In the genomic region with DNA sequence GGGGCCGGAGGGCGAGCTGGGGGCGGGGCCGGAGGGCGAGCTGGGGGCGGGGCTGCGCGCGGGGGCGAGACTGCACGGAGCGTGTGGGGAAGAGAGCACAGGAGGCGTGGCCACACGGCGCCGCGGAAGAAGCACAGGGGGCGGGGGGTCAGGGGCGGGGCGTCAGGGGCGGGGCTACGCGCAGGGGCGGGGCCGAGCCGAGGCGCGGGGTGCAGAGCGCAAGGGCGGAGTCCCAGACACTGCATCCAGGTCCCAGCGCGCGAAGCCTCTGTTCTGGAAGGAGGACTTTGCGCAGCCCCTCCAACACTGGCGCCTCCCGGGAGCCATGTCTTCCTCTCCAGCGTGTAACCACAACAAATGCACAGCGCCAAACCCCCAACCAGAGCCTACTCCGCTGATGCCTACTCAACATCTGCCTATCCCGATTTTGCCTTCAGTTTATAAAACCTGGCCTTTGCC, we compare ENCODE assay signal across 1 cellular context.
A peak's percentile ranks its signal among the peaks of the same experiment; 100 is the strongest.
TF ChIP-seq lines count a peak whose summit lies in the region.

No MANE protein-coding gene starts in this region.

TF ChIP-seq in HepG2, 621 proteins besides CTCF, POLR2A, EP300 and RAD21 (continued from another document and continues in another):
- TF ChIP-seq, protein P1, sequence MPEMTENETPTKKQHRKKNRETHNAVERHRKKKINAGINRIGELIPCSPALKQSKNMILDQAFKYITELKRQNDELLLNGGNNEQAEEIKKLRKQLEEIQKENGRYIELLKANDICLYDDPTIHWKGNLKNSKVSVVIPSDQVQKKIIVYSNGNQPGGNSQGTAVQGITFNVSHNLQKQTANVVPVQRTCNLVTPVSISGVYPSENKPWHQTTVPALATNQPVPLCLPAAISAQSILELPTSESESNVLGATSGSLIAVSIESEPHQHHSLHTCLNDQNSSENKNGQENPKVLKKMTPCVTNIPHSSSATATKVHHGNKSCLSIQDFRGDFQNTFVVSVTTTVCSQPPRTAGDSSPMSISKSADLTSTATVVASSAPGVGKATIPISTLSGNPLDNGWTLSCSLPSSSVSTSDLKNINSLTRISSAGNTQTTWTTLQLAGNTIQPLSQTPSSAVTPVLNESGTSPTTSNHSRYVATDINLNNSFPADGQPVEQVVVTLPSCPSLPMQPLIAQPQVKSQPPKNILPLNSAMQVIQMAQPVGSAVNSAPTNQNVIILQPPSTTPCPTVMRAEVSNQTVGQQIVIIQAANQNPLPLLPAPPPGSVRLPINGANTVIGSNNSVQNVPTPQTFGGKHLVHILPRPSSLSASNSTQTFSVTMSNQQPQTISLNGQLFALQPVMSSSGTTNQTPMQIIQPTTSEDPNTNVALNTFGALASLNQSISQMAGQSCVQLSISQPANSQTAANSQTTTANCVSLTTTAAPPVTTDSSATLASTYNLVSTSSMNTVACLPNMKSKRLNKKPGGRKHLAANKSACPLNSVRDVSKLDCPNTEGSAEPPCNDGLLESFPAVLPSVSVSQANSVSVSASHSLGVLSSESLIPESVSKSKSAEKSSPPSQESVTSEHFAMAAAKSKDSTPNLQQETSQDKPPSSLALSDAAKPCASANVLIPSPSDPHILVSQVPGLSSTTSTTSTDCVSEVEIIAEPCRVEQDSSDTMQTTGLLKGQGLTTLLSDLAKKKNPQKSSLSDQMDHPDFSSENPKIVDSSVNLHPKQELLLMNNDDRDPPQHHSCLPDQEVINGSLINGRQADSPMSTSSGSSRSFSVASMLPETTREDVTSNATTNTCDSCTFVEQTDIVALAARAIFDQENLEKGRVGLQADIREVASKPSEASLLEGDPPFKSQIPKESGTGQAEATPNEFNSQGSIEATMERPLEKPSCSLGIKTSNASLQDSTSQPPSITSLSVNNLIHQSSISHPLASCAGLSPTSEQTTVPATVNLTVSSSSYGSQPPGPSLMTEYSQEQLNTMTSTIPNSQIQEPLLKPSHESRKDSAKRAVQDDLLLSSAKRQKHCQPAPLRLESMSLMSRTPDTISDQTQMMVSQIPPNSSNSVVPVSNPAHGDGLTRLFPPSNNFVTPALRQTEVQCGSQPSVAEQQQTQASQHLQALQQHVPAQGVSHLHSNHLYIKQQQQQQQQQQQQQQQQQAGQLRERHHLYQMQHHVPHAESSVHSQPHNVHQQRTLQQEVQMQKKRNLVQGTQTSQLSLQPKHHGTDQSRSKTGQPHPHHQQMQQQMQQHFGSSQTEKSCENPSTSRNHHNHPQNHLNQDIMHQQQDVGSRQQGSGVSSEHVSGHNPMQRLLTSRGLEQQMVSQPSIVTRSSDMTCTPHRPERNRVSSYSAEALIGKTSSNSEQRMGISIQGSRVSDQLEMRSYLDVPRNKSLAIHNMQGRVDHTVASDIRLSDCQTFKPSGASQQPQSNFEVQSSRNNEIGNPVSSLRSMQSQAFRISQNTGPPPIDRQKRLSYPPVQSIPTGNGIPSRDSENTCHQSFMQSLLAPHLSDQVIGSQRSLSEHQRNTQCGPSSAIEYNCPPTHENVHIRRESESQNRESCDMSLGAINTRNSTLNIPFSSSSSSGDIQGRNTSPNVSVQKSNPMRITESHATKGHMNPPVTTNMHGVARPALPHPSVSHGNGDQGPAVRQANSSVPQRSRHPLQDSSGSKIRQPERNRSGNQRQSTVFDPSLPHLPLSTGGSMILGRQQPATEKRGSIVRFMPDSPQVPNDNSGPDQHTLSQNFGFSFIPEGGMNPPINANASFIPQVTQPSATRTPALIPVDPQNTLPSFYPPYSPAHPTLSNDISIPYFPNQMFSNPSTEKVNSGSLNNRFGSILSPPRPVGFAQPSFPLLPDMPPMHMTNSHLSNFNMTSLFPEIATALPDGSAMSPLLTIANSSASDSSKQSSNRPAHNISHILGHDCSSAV (CRISPR knock-in tag; IDR thresholded peaks at IDR 0.05; ENCODE audit: borderline replicate concordance), result no peak
- TF ChIP-seq TOE1 (CRISPR knock-in tag; IDR thresholded peaks at IDR 0.05) (no peak), RFXANK (CRISPR knock-in tag; IDR thresholded peaks at IDR 0.05) (no peak), ZNF7 (CRISPR knock-in tag; IDR thresholded peaks at IDR 0.05) (no peak), RBFOX2 (IDR thresholded peaks at IDR 0.05; ENCODE audit: low read depth, low read length) (no peak), ZNF547 (CRISPR knock-in tag; IDR thresholded peaks at IDR 0.05) (no peak), KDM5A (IDR thresholded peaks at IDR 0.05; ENCODE audit: borderline replicate concordance, low read length) (no peak), YY1 (IDR thresholded peaks at IDR 0.05; ENCODE audit: insufficient read depth, insufficient replicate concordance, low read depth, low read length) (peak; percentile 74), ZNF879 (CRISPR knock-in tag; IDR thresholded peaks at IDR 0.05) (0 out of 2 replicates have a peak, but pooled peaks have one; percentile 15), TBX3 (IDR thresholded peaks at IDR 0.05; ENCODE audit: borderline replicate concordance) (no peak), XRCC5 (optimal IDR thresholded peaks at IDR 0.05; ENCODE audit: low read length) (no peak), SP4 (CRISPR knock-in tag; IDR thresholded peaks at IDR 0.05) (peak; percentile 43; the same call in 1 of the 2 replicates), RORA (CRISPR knock-in tag; IDR thresholded peaks at IDR 0.05) (no peak), NONO (IDR thresholded peaks at IDR 0.05) (no peak), NONO (CRISPR knock-in tag; conservative IDR thresholded peaks at IDR 0.05) (0 out of 2 replicates have a peak, but pooled peaks have one; percentile 30), ZNF33A (CRISPR knock-in tag; IDR thresholded peaks at IDR 0.05; ENCODE audit: borderline replicate concordance) (no peak), SPEN (CRISPR knock-in tag; IDR thresholded peaks at IDR 0.05; ENCODE audit: low read depth) (peak; percentile 37; the same call in 1 of the 2 replicates), HIVEP1 (CRISPR knock-in tag; IDR thresholded peaks at IDR 0.05) (no peak), ISL2 (CRISPR knock-in tag; IDR thresholded peaks at IDR 0.05) (peak; percentile 35; the same call in 1 of the 2 replicates), YEATS2 (CRISPR knock-in tag; IDR thresholded peaks at IDR 0.05; ENCODE audit: borderline replicate concordance) (no peak; the same call in 1 of the 2 replicates), ZNF850 (CRISPR knock-in tag; conservative IDR thresholded peaks at IDR 0.05) (no peak), CENPX (CRISPR knock-in tag; IDR thresholded peaks at IDR 0.05) (no peak), KMT2A (CRISPR knock-in tag; IDR thresholded peaks at IDR 0.05) (no peak), TEAD2 (CRISPR knock-in tag; IDR thresholded peaks at IDR 0.05) (no peak), HOXA7 (CRISPR knock-in tag; IDR thresholded peaks at IDR 0.05) (no peak)
- TF ChIP-seq, protein P2, sequence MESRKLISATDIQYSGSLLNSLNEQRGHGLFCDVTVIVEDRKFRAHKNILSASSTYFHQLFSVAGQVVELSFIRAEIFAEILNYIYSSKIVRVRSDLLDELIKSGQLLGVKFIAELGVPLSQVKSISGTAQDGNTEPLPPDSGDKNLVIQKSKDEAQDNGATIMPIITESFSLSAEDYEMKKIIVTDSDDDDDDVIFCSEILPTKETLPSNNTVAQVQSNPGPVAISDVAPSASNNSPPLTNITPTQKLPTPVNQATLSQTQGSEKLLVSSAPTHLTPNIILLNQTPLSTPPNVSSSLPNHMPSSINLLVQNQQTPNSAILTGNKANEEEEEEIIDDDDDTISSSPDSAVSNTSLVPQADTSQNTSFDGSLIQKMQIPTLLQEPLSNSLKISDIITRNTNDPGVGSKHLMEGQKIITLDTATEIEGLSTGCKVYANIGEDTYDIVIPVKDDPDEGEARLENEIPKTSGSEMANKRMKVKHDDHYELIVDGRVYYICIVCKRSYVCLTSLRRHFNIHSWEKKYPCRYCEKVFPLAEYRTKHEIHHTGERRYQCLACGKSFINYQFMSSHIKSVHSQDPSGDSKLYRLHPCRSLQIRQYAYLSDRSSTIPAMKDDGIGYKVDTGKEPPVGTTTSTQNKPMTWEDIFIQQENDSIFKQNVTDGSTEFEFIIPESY (CRISPR knock-in tag; IDR thresholded peaks at IDR 0.05), result no peak
- TF ChIP-seq, protein P3, sequence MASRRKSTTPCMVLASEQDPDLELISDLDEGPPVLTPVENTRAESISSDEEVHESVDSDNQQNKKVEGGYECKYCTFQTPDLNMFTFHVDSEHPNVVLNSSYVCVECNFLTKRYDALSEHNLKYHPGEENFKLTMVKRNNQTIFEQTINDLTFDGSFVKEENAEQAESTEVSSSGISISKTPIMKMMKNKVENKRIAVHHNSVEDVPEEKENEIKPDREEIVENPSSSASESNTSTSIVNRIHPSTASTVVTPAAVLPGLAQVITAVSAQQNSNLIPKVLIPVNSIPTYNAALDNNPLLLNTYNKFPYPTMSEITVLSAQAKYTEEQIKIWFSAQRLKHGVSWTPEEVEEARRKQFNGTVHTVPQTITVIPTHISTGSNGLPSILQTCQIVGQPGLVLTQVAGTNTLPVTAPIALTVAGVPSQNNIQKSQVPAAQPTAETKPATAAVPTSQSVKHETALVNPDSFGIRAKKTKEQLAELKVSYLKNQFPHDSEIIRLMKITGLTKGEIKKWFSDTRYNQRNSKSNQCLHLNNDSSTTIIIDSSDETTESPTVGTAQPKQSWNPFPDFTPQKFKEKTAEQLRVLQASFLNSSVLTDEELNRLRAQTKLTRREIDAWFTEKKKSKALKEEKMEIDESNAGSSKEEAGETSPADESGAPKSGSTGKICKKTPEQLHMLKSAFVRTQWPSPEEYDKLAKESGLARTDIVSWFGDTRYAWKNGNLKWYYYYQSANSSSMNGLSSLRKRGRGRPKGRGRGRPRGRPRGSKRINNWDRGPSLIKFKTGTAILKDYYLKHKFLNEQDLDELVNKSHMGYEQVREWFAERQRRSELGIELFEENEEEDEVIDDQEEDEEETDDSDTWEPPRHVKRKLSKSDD (CRISPR knock-in tag; IDR thresholded peaks at IDR 0.05; ENCODE audit: low read depth), result no peak
- TF ChIP-seq, protein P4, sequence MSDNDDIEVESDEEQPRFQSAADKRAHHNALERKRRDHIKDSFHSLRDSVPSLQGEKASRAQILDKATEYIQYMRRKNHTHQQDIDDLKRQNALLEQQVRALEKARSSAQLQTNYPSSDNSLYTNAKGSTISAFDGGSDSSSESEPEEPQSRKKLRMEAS (IDR thresholded peaks at IDR 0.05), result peak; percentile 71
- TF ChIP-seq, protein P5, sequence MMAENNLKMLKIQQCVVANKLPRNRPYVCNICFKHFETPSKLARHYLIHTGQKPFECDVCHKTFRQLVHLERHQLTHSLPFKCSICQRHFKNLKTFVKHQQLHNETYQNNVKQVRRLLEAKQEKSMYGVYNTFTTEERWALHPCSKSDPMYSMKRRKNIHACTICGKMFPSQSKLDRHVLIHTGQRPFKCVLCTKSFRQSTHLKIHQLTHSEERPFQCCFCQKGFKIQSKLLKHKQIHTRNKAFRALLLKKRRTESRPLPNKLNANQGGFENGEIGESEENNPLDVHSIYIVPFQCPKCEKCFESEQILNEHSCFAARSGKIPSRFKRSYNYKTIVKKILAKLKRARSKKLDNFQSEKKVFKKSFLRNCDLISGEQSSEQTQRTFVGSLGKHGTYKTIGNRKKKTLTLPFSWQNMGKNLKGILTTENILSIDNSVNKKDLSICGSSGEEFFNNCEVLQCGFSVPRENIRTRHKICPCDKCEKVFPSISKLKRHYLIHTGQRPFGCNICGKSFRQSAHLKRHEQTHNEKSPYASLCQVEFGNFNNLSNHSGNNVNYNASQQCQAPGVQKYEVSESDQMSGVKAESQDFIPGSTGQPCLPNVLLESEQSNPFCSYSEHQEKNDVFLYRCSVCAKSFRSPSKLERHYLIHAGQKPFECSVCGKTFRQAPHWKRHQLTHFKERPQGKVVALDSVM (CRISPR knock-in tag; IDR thresholded peaks at IDR 0.05), result no peak
- TF ChIP-seq, protein P6, sequence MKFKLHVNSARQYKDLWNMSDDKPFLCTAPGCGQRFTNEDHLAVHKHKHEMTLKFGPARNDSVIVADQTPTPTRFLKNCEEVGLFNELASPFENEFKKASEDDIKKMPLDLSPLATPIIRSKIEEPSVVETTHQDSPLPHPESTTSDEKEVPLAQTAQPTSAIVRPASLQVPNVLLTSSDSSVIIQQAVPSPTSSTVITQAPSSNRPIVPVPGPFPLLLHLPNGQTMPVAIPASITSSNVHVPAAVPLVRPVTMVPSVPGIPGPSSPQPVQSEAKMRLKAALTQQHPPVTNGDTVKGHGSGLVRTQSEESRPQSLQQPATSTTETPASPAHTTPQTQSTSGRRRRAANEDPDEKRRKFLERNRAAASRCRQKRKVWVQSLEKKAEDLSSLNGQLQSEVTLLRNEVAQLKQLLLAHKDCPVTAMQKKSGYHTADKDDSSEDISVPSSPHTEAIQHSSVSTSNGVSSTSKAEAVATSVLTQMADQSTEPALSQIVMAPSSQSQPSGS (CRISPR knock-in tag; IDR thresholded peaks at IDR 0.05), result peak; percentile 20; the same call in 1 of the 2 replicates
- TF ChIP-seq, protein P7, sequence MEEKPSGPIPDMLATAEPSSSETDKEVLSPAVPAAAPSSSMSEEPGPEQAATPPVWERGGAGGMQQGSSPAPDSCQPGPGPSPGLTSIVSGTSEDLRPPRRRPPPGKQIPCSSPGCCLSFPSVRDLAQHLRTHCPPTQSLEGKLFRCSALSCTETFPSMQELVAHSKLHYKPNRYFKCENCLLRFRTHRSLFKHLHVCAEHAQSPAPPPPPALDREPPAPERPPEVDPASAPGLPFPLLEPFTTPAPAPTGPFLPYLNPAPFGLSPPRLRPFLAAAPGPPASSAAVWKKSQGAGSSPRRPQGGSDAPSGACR (CRISPR knock-in tag; IDR thresholded peaks at IDR 0.05), result no peak
- TF ChIP-seq, protein P8, sequence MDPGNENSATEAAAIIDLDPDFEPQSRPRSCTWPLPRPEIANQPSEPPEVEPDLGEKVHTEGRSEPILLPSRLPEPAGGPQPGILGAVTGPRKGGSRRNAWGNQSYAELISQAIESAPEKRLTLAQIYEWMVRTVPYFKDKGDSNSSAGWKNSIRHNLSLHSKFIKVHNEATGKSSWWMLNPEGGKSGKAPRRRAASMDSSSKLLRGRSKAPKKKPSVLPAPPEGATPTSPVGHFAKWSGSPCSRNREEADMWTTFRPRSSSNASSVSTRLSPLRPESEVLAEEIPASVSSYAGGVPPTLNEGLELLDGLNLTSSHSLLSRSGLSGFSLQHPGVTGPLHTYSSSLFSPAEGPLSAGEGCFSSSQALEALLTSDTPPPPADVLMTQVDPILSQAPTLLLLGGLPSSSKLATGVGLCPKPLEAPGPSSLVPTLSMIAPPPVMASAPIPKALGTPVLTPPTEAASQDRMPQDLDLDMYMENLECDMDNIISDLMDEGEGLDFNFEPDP (CRISPR knock-in tag; conservative IDR thresholded peaks at IDR 0.05), result no peak
- TF ChIP-seq, protein P9, sequence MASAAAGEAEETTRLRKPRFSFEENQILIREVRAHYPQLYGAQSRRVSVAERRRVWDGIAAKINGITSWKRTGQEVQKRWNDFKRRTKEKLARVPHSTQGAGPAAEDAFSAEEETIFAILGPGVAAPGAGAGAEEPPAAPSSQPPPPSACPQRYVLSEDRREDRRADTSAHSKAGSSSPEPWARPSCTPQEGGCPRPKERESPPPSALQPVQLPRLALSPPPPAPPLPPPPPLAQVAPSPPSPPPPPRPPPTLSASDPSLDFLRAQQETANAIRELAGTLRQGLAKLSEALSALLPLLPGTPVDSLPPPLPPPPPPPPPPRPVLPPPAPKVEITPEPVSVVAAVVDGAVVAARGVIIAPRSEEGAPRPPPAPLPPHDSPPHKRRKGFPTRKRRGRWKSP (CRISPR knock-in tag; IDR thresholded peaks at IDR 0.05), result peak; percentile 85; the same call in 1 of the 2 replicates
- TF ChIP-seq, protein P10, sequence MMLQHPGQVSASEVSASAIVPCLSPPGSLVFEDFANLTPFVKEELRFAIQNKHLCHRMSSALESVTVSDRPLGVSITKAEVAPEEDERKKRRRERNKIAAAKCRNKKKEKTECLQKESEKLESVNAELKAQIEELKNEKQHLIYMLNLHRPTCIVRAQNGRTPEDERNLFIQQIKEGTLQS (CRISPR knock-in tag; IDR thresholded peaks at IDR 0.05), result no peak
- TF ChIP-seq, protein P11, sequence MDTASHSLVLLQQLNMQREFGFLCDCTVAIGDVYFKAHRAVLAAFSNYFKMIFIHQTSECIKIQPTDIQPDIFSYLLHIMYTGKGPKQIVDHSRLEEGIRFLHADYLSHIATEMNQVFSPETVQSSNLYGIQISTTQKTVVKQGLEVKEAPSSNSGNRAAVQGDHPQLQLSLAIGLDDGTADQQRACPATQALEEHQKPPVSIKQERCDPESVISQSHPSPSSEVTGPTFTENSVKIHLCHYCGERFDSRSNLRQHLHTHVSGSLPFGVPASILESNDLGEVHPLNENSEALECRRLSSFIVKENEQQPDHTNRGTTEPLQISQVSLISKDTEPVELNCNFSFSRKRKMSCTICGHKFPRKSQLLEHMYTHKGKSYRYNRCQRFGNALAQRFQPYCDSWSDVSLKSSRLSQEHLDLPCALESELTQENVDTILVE (CRISPR knock-in tag; IDR thresholded peaks at IDR 0.05), result no peak
